In genomic region chr11:95711162-95711944, GRCh38 we compare ENCODE assay signal across 9 cellular contexts.
DNase-seq lines count a peak whose midpoint lies in the region; ATAC-seq lines count a peak whose summit lies in the region.
"Had no signal": no experiment of that assay in that cellular context is flagged by ENCODE, and none has a peak within 500 bp of the region (broad histone marks: within the 10 kb centered on the region; RNA-seq: fewer than 3 reads in every experiment).

No MANE protein-coding gene starts in this region.

- CTCF ChIA-PET in activated CD4-positive, alpha-beta T cell treated with anti-CD3 and anti-CD28 coated beads for 36 hours (lab: Charles Lee) = interaction anchor here (0.7 to 3.9 kb wide), 8 partner anchors 8 to 557 kb away, joined by 3 to 34 read pairs (median 4); no protein-coding TSS in a partner anchor

- H3K4me3 Mint-ChIP-seq in activated CD4-positive, alpha-beta T cell treated with anti-CD3 and anti-CD28 coated beads for 36 hours = no peak overlapping the region
- H3K4me3 Mint-ChIP-seq in activated T-helper 17 cell treated with anti-CD3 and anti-CD28 coated beads, Interleukin-2, amount 50 U/mL, for 72 hours = peak overlapping the region; percentile 39
- peak overlapping the region; percentile 1 for H3K4me3 Mint-ChIP-seq in stimulated activated effector memory CD8-positive, alpha-beta T cell treated with anti-CD3 and anti-CD28 coated beads, Interleukin-12 subunit alpha, Interleukin-12 subunit beta, amount 100 ng/mL, for 72 hours

- POLR2A ChIA-PET in activated CD4-positive, alpha-beta T cell treated with anti-CD3 and anti-CD28 coated beads for 36 hours (lab: Charles Lee) = interaction anchor here (0.6 to 1.2 kb wide), 2 partner anchors 495 to 559 kb away, joined by 3 read pairs; no protein-coding TSS in a partner anchor

- peaks cover 36% of the 10 kb centered on the region for H3K4me1 Mint-ChIP-seq in activated CD4-positive, alpha-beta T cell treated with anti-CD3 and anti-CD28 coated beads for 36 hours
- H3K4me1 Mint-ChIP-seq in activated T-helper 17 cell treated with anti-CD3 and anti-CD28 coated beads, Interleukin-2, amount 50 U/mL, for 72 hours = peaks cover 17% of the 10 kb centered on the region
- peaks cover 19% of the 10 kb centered on the region for H3K4me1 Mint-ChIP-seq in stimulated activated effector memory CD8-positive, alpha-beta T cell treated with anti-CD3 and anti-CD28 coated beads, Interleukin-12 subunit alpha, Interleukin-12 subunit beta, amount 100 ng/mL, for 72 hours

- no peaks in the 10 kb centered on the region for H3K36me3 Mint-ChIP-seq in activated CD4-positive, alpha-beta T cell treated with anti-CD3 and anti-CD28 coated beads for 36 hours (ENCODE audit: low read depth)
- no peaks in the 10 kb centered on the region for H3K36me3 Mint-ChIP-seq in activated T-helper 17 cell treated with anti-CD3 and anti-CD28 coated beads, Interleukin-2, amount 50 U/mL, for 72 hours (ENCODE audit: low read depth)
- no peaks in the 10 kb centered on the region for H3K36me3 Mint-ChIP-seq in stimulated activated effector memory CD8-positive, alpha-beta T cell treated with anti-CD3 and anti-CD28 coated beads, Interleukin-12 subunit alpha, Interleukin-12 subunit beta, amount 100 ng/mL, for 72 hours

- intact Hi-C loops in activated CD4-positive, alpha-beta T cell treated with anti-CD3 and anti-CD28 coated beads for 36 hours (cut with DNase I, micrococcal nuclease) = no loop called here

- H3K27me3 Mint-ChIP-seq in activated CD4-positive, alpha-beta T cell treated with anti-CD3 and anti-CD28 coated beads for 36 hours = no peaks in the 10 kb centered on the region
- no peaks in the 10 kb centered on the region for H3K27me3 Mint-ChIP-seq in activated T-helper 17 cell treated with anti-CD3 and anti-CD28 coated beads, Interleukin-2, amount 50 U/mL, for 72 hours

- H3K9me3 Mint-ChIP-seq in activated CD4-positive, alpha-beta T cell treated with anti-CD3 and anti-CD28 coated beads for 36 hours (ENCODE audit: low read depth) = no peaks in the 10 kb centered on the region
- no peaks in the 10 kb centered on the region for H3K9me3 Mint-ChIP-seq in activated T-helper 17 cell treated with anti-CD3 and anti-CD28 coated beads, Interleukin-2, amount 50 U/mL, for 72 hours
- no peaks in the 10 kb centered on the region for H3K9me3 Mint-ChIP-seq in stimulated activated effector memory CD8-positive, alpha-beta T cell treated with anti-CD3 and anti-CD28 coated beads, Interleukin-12 subunit alpha, Interleukin-12 subunit beta, amount 100 ng/mL, for 72 hours

- peak overlapping the region; percentile 53 for H3K27ac Mint-ChIP-seq in activated CD4-positive, alpha-beta T cell treated with anti-CD3 and anti-CD28 coated beads for 36 hours
- H3K27ac Mint-ChIP-seq in activated T-helper 17 cell treated with anti-CD3 and anti-CD28 coated beads, Interleukin-2, amount 50 U/mL, for 72 hours = peak overlapping the region; percentile 51
- H3K27ac Mint-ChIP-seq in stimulated activated effector memory CD8-positive, alpha-beta T cell treated with anti-CD3 and anti-CD28 coated beads, Interleukin-12 subunit alpha, Interleukin-12 subunit beta, amount 100 ng/mL, for 72 hours = no peak overlapping the region

- peak; percentile 54 for ATAC-seq in activated CD4-positive, alpha-beta T cell treated with anti-CD3 and anti-CD28 coated beads for 36 hours
- ATAC-seq in HG02678 (IDR thresholded peaks at IDR 0.05; ENCODE audit: unreplicated experiment) (peak; percentile 50), GM21737 (IDR thresholded peaks at IDR 0.05; ENCODE audit: unreplicated experiment) (no peak)
- peak; percentile 49 for ATAC-seq in activated T-helper 17 cell treated with anti-CD3 and anti-CD28 coated beads, Interleukin-2, amount 50 U/mL, for 72 hours (replicated peaks)
- peak; percentile 53 for ATAC-seq in stimulated activated effector memory CD8-positive, alpha-beta T cell treated with anti-CD3 and anti-CD28 coated beads, Interleukin-12 subunit alpha, Interleukin-12 subunit beta, amount 100 ng/mL, for 72 hours
- ATAC-seq: Panc1 had no signal

- peak; percentile 31 for DNase-seq in activated CD4-positive, alpha-beta T cell treated with anti-CD3 and anti-CD28 coated beads for 36 hours
- DNase-seq in activated CD4-positive, alpha-beta T cell treated with anti-CD3 and anti-CD28 coated beads, Interleukin-2, amount 50 U/mL, for 4 hours = no peak
- no peak for DNase-seq in stimulated activated effector memory CD8-positive, alpha-beta T cell treated with anti-CD3 and anti-CD28 coated beads, Interleukin-12 subunit alpha, Interleukin-12 subunit beta, amount 100 ng/mL, for 72 hours (ENCODE audit: low spot score in 2 of 2)
- DNase-seq in DMS 273 (lab: John Stamatoyannopoulos, UW; ENCODE audit: unreplicated experiment) (no peak), NCI-H510A (lab: John Stamatoyannopoulos, UW) (no peak)
